Comparison of ENCODE assay signal across 14 cellular contexts in the genomic region with DNA sequence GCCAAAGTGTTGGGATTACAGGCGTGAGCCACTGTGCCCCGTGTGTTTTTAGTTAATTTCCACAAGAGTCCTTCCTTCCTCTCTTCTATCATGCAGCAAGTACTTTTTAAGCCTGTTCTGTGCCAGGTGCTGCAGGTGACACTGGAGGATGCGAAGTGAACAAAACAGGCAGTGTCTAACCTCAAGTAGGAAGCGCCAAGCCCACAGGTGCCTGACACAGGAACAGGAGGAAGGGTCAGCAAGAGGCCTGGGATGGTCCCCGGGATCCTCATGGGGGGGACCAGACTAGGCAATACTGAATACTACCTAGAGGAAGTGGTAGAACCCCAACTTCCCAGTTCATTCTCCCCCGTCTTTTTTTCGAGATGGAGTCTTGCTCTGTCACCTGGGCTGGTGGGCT. TPM values are rescaled to one million over a fixed set of nuclear protein-coding genes. Genes with fewer than 3 reads are reported as not detected.
DNase-seq lines count a peak whose midpoint lies in the region; ATAC-seq and FAIRE-seq lines count a peak whose summit lies in the region.
"Had no signal": no experiment of that assay in that cellular context is flagged by ENCODE, and none has a peak within 500 bp of the region (broad histone marks: within the 10 kb centered on the region; RNA-seq: fewer than 3 reads in every experiment).

No MANE protein-coding gene starts in this region.

- peak overlapping the region; percentile 83 for H3K4me2 ChIP-seq in Karpas-422 (ENCODE audit: low read depth, low read length, poor library complexity, severe bottlenecking)

- H3K27me3 Mint-ChIP-seq in activated CD8-positive, alpha-beta memory T cell treated with anti-CD3 and anti-CD28 coated beads, Interleukin-2, amount 10 ng/mL, durations not matched to agents 7 days and 5 days, result no peaks in the 10 kb centered on the region
- H3K27me3 Mint-ChIP-seq in activated CD8-positive, alpha-beta T cell treated with anti-CD3 and anti-CD28 coated beads, Interleukin-2, amount 10 ng/mL, durations not matched to agents 7 days and 5 days (ENCODE audit: low read depth), result no peaks in the 10 kb centered on the region
- H3K27me3 Mint-ChIP-seq: stimulated activated naive CD8-positive, alpha-beta T cell treated with anti-CD3 and anti-CD28 coated beads, Interleukin-15, amount 100 ng/mL, for 72 hours had no signal

- H3K27me3 ChIP-seq in Karpas-422 (ENCODE audit: low read length), result no peaks in the 10 kb centered on the region
- H3K27me3 ChIP-seq: right lobe of liver had no signal

- peaks cover 50% of the 10 kb centered on the region for H3K4me1 ChIP-seq in Karpas-422 (ENCODE audit: low read length)

- H3K4me3 Mint-ChIP-seq in activated CD8-positive, alpha-beta memory T cell treated with anti-CD3 and anti-CD28 coated beads, Interleukin-2, amount 10 ng/mL, durations not matched to agents 7 days and 5 days, result no peak overlapping the region
- peak overlapping the region; percentile 43 for H3K4me3 Mint-ChIP-seq in activated CD8-positive, alpha-beta T cell treated with anti-CD3 and anti-CD28 coated beads, Interleukin-2, amount 10 ng/mL, durations not matched to agents 7 days and 5 days
- H3K4me3 Mint-ChIP-seq in stimulated activated effector memory CD8-positive, alpha-beta T cell treated with anti-CD3 and anti-CD28 coated beads, Interleukin-12 subunit alpha, Interleukin-12 subunit beta, amount 100 ng/mL, for 72 hours, result peak overlapping the region; percentile 96

- DNase-seq in activated CD8-positive, alpha-beta memory T cell treated with anti-CD3 and anti-CD28 coated beads, Interleukin-2, amount 10 ng/mL, durations not matched to agents 7 days and 5 days, result no peak
- no peak for DNase-seq in activated CD8-positive, alpha-beta memory T cell treated with anti-CD3 and anti-CD28 coated beads for 24 hours
- no peak for DNase-seq in Karpas-422
- no peak for DNase-seq in activated CD8-positive, alpha-beta T cell treated with anti-CD3 and anti-CD28 coated beads, Interleukin-2, amount 10 ng/mL, durations not matched to agents 7 days and 5 days
- DNase-seq in stimulated activated effector memory CD8-positive, alpha-beta T cell treated with anti-CD3 and anti-CD28 coated beads, Interleukin-12 subunit alpha, Interleukin-12 subunit beta, amount 100 ng/mL, for 72 hours (ENCODE audit: low spot score in 2 of 2), result no peak
- no peak for DNase-seq in MV-4-11 (lab: John Stamatoyannopoulos, UW)
- no peak for DNase-seq in RCC 7860 (ENCODE audit: low spot score)
- DNase-seq in NK-92 (lab: John Stamatoyannopoulos, UW; ENCODE audit: unreplicated experiment), result no peak
- DNase-seq: activated T-cell treated with anti-CD3 and anti-CD28 coated beads, Interleukin-2, amount 50 U/mL, for 1 hour; NCI-H345; stimulated activated CD4-positive, alpha-beta T cell treated with anti-CD3 and anti-CD28 coated beads, Interleukin-4, amount 100 ng/mL, for 4 hours; stimulated activated naive CD8-positive, alpha-beta T cell treated with anti-CD3 and anti-CD28 coated beads, Interleukin-15, amount 100 ng/mL, for 72 hours had no signal

- H3K9me3 Mint-ChIP-seq in activated CD8-positive, alpha-beta memory T cell treated with anti-CD3 and anti-CD28 coated beads, Interleukin-2, amount 10 ng/mL, durations not matched to agents 7 days and 5 days (ENCODE audit: low read depth), result no peaks in the 10 kb centered on the region
- H3K9me3 Mint-ChIP-seq in activated CD8-positive, alpha-beta T cell treated with anti-CD3 and anti-CD28 coated beads, Interleukin-2, amount 10 ng/mL, durations not matched to agents 7 days and 5 days (ENCODE audit: insufficient read depth), result no peaks in the 10 kb centered on the region
- no peaks in the 10 kb centered on the region for H3K9me3 Mint-ChIP-seq in stimulated activated effector memory CD8-positive, alpha-beta T cell treated with anti-CD3 and anti-CD28 coated beads, Interleukin-12 subunit alpha, Interleukin-12 subunit beta, amount 100 ng/mL, for 72 hours
- H3K9me3 Mint-ChIP-seq: stimulated activated naive CD8-positive, alpha-beta T cell treated with anti-CD3 and anti-CD28 coated beads, Interleukin-15, amount 100 ng/mL, for 72 hours had no signal

- no peak for FAIRE-seq in RCC 7860 (lab: Jason Lieb, UNC)
- FAIRE-seq: TTC549 had no signal

- ATAC-seq in activated CD8-positive, alpha-beta memory T cell treated with anti-CD3 and anti-CD28 coated beads, Interleukin-2, amount 10 ng/mL, durations not matched to agents 7 days and 5 days, result no peak
- no peak for ATAC-seq in activated CD8-positive, alpha-beta T cell treated with anti-CD3 and anti-CD28 coated beads, Interleukin-2, amount 10 ng/mL, durations not matched to agents 7 days and 5 days
- ATAC-seq in stimulated activated effector memory CD8-positive, alpha-beta T cell treated with anti-CD3 and anti-CD28 coated beads, Interleukin-12 subunit alpha, Interleukin-12 subunit beta, amount 100 ng/mL, for 72 hours, result no peak
- ATAC-seq: stimulated activated naive CD8-positive, alpha-beta T cell treated with anti-CD3 and anti-CD28 coated beads, Interleukin-15, amount 100 ng/mL, for 72 hours had no signal

- CTCF ChIA-PET in activated CD8-positive, alpha-beta memory T cell treated with anti-CD3 and anti-CD28 coated beads, Interleukin-2, amount 10 ng/mL, durations not matched to agents 7 days and 5 days (lab: Charles Lee), result no interaction called here
- CTCF ChIA-PET in activated CD8-positive, alpha-beta T cell treated with anti-CD3 and anti-CD28 coated beads, Interleukin-2, amount 10 ng/mL, durations not matched to agents 7 days and 5 days (lab: Charles Lee), result interaction anchor here (1.7 to 2.1 kb wide), 4 partner anchors 29 to 158 kb away, joined by 5 to 27 read pairs (median 10); a partner anchor contains a TSS

- no peak overlapping the region for H3K9ac ChIP-seq in Karpas-422 (ENCODE audit: low read length)

- no peak overlapping the region for H3K4me3 ChIP-seq in Karpas-422 (ENCODE audit: low read length)

- peaks cover 30% of the 10 kb centered on the region for H4K20me1 ChIP-seq in Karpas-422 (ENCODE audit: insufficient read depth, low read depth, low read length)

- peaks cover 45% of the 10 kb centered on the region for H3K79me2 ChIP-seq in Karpas-422 (ENCODE audit: low read length)

- peaks cover 62% of the 10 kb centered on the region for H3K4me1 Mint-ChIP-seq in activated CD8-positive, alpha-beta memory T cell treated with anti-CD3 and anti-CD28 coated beads, Interleukin-2, amount 10 ng/mL, durations not matched to agents 7 days and 5 days
- peaks cover 61% of the 10 kb centered on the region for H3K4me1 Mint-ChIP-seq in activated CD8-positive, alpha-beta T cell treated with anti-CD3 and anti-CD28 coated beads, Interleukin-2, amount 10 ng/mL, durations not matched to agents 7 days and 5 days (ENCODE audit: low read depth)
- peaks cover 61% of the 10 kb centered on the region for H3K4me1 Mint-ChIP-seq in stimulated activated effector memory CD8-positive, alpha-beta T cell treated with anti-CD3 and anti-CD28 coated beads, Interleukin-12 subunit alpha, Interleukin-12 subunit beta, amount 100 ng/mL, for 72 hours

- H3K9me3 ChIP-seq in Karpas-422 (ENCODE audit: low read length), result no peaks in the 10 kb centered on the region
- H3K9me3 ChIP-seq: right lobe of liver had no signal

- peak overlapping the region; percentile 52 for H3K27ac Mint-ChIP-seq in activated CD8-positive, alpha-beta memory T cell treated with anti-CD3 and anti-CD28 coated beads, Interleukin-2, amount 10 ng/mL, durations not matched to agents 7 days and 5 days
- H3K27ac Mint-ChIP-seq in activated CD8-positive, alpha-beta T cell treated with anti-CD3 and anti-CD28 coated beads, Interleukin-2, amount 10 ng/mL, durations not matched to agents 7 days and 5 days, result peak overlapping the region; percentile 97
- no peak overlapping the region for H3K27ac Mint-ChIP-seq in stimulated activated effector memory CD8-positive, alpha-beta T cell treated with anti-CD3 and anti-CD28 coated beads, Interleukin-12 subunit alpha, Interleukin-12 subunit beta, amount 100 ng/mL, for 72 hours

- H3K36me3 ChIP-seq in Karpas-422 (ENCODE audit: insufficient read depth, low read length), result peaks cover 28% of the 10 kb centered on the region

- H3K27ac ChIP-seq in Karpas-422 (ENCODE audit: low read length), result no peak overlapping the region
- H3K27ac ChIP-seq: right lobe of liver had no signal

- H2AFZ ChIP-seq in Karpas-422 (ENCODE audit: low read length), result no peak overlapping the region

- POLR2A ChIA-PET in activated CD8-positive, alpha-beta T cell treated with anti-CD3 and anti-CD28 coated beads, Interleukin-2, amount 10 ng/mL, durations not matched to agents 7 days and 5 days (lab: Charles Lee), result interaction anchor here (1.0 to 3.1 kb wide), 2 partner anchors 22 to 38 kb away, joined by 4 to 20 read pairs; no protein-coding TSS in a partner anchor

- peaks cover 34% of the 10 kb centered on the region for H3K36me3 Mint-ChIP-seq in activated CD8-positive, alpha-beta memory T cell treated with anti-CD3 and anti-CD28 coated beads, Interleukin-2, amount 10 ng/mL, durations not matched to agents 7 days and 5 days
- peaks cover 46% of the 10 kb centered on the region for H3K36me3 Mint-ChIP-seq in activated CD8-positive, alpha-beta T cell treated with anti-CD3 and anti-CD28 coated beads, Interleukin-2, amount 10 ng/mL, durations not matched to agents 7 days and 5 days (ENCODE audit: low read depth)
- H3K36me3 Mint-ChIP-seq in stimulated activated effector memory CD8-positive, alpha-beta T cell treated with anti-CD3 and anti-CD28 coated beads, Interleukin-12 subunit alpha, Interleukin-12 subunit beta, amount 100 ng/mL, for 72 hours, result peaks cover 59% of the 10 kb centered on the region

- no peaks in the 10 kb centered on the region for H3K9me2 ChIP-seq in Karpas-422 (replicated peaks; ENCODE audit: insufficient read depth, low read length)

RNA-seq across cellular contexts. Expression of a gene that starts 1.8 kb away (rescaled TPM):
- total RNA-seq in activated CD8-positive, alpha-beta memory T cell treated with anti-CD3 and anti-CD28 coated beads, Interleukin-2, amount 10 ng/mL, durations not matched to agents 7 days and 5 days, result 100 to 1,000 TPM; 745 to 898 TPM
- total RNA-seq in Karpas-422 (2014; rRNA removed; shearing (Covaris generic); ENCODE audit: low replicate concordance), result 547 and 681 TPM in 2 replicates
- 100 to 1,000 TPM; 875 to 886 TPM for total RNA-seq in activated CD8-positive, alpha-beta T cell treated with anti-CD3 and anti-CD28 coated beads, Interleukin-2, amount 10 ng/mL, durations not matched to agents 7 days and 5 days

RNA-seq across cellular contexts. Expression of a gene that starts 3.1 kb away (rescaled TPM):
- total RNA-seq in activated CD8-positive, alpha-beta memory T cell treated with anti-CD3 and anti-CD28 coated beads, Interleukin-2, amount 10 ng/mL, durations not matched to agents 7 days and 5 days, result 100 to 1,000 TPM in 1 of 2 experiments, 10 to 100 TPM in 1; 96.6 to 131 TPM
- total RNA-seq in Karpas-422 (2014; rRNA removed; shearing (Covaris generic); ENCODE audit: low replicate concordance), result 59.7 and 92.6 TPM in 2 replicates
- total RNA-seq in activated CD8-positive, alpha-beta T cell treated with anti-CD3 and anti-CD28 coated beads, Interleukin-2, amount 10 ng/mL, durations not matched to agents 7 days and 5 days, result 100 to 1,000 TPM in 1 of 2 experiments, 10 to 100 TPM in 1; 98.8 to 106 TPM

RNA-seq across cellular contexts. Expression of a gene that starts 9.1 kb away (rescaled TPM):
- total RNA-seq in activated CD8-positive, alpha-beta memory T cell treated with anti-CD3 and anti-CD28 coated beads, Interleukin-2, amount 10 ng/mL, durations not matched to agents 7 days and 5 days, result 100 to 1,000 TPM; 164 to 168 TPM
- total RNA-seq in Karpas-422 (2014; rRNA removed; shearing (Covaris generic); ENCODE audit: low replicate concordance), result 130 and 144 TPM in 2 replicates
- 100 to 1,000 TPM; 138 to 140 TPM for total RNA-seq in activated CD8-positive, alpha-beta T cell treated with anti-CD3 and anti-CD28 coated beads, Interleukin-2, amount 10 ng/mL, durations not matched to agents 7 days and 5 days

RNA-seq across cellular contexts. Expression of a gene that starts 17.5 kb away (rescaled TPM):
- total RNA-seq in activated CD8-positive, alpha-beta memory T cell treated with anti-CD3 and anti-CD28 coated beads, Interleukin-2, amount 10 ng/mL, durations not matched to agents 7 days and 5 days, result 1 to 10 TPM; 2.2 to 2.5 TPM
- total RNA-seq in Karpas-422 (2014; rRNA removed; shearing (Covaris generic); ENCODE audit: low replicate concordance), result 0.22 and 2.5 TPM in 2 replicates
- total RNA-seq in activated CD8-positive, alpha-beta T cell treated with anti-CD3 and anti-CD28 coated beads, Interleukin-2, amount 10 ng/mL, durations not matched to agents 7 days and 5 days, result 1 to 10 TPM; 3.4 to 3.9 TPM

RNA-seq across cellular contexts. Expression of a gene that starts 20.4 kb away (rescaled TPM):
- 10 to 100 TPM; 23.9 to 24.9 TPM for total RNA-seq in activated CD8-positive, alpha-beta memory T cell treated with anti-CD3 and anti-CD28 coated beads, Interleukin-2, amount 10 ng/mL, durations not matched to agents 7 days and 5 days
- 23.2 and 66.6 TPM in 2 replicates for total RNA-seq in Karpas-422 (2014; rRNA removed; shearing (Covaris generic); ENCODE audit: low replicate concordance)
- 10 to 100 TPM; 23.4 to 25.4 TPM for total RNA-seq in activated CD8-positive, alpha-beta T cell treated with anti-CD3 and anti-CD28 coated beads, Interleukin-2, amount 10 ng/mL, durations not matched to agents 7 days and 5 days
